Comparison of ENCODE assay signal across 8 cellular contexts in the genomic region with DNA sequence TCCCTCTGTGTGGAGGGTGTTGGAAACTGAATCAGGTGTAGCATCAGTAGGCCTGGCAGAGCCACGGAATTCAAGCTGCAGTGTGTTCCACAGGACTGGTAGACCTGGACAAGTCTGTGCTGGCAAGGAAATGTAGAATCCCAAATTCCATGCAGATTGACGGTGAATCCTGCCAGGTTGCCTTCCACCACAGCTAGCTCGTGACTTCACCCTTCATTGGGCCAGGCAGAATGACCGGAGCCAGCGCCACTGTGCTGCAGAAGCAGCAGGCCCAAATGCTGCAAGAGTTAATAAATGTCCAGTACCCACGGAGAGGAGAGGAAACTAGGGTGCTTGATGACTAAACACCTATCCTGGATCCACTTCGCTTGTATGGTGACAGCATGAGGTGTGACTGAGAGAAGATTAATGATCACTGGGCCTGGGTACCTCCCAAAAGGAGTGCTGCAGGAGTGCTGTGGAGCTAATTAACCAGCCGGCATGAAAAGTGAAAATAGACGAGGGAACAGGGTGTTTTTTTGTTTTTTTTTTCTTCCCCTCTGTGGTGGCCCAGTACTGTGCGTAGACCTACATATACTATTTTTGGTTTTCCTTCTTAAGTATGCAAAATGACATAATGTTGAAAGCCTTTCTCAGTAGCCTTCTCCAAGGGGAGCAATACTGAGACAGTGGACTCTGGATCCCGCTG.
A peak's percentile ranks its signal among the peaks of the same experiment; 100 is the strongest.
DNase-seq lines count a peak whose midpoint lies in the region; ATAC-seq, FAIRE-seq and TF ChIP-seq lines count a peak whose summit lies in the region.

No MANE protein-coding gene starts in this region.

- H3K9ac ChIP-seq in smooth muscle cell (ENCODE audit: low read depth) = peak overlapping the region; percentile 35

- H3K36me3 Mint-ChIP-seq in CD4-positive, CD25-positive, alpha-beta regulatory T cell = no peaks in the 10 kb centered on the region

- H3K4me1 ChIP-seq in CD4-positive, CD25-positive, alpha-beta regulatory T cell (ENCODE audit: control insufficient read depth, insufficient read depth, low read length, poor library complexity, severe bottlenecking) = peaks cover 7% of the 10 kb centered on the region
- H3K4me1 ChIP-seq in esophagus squamous epithelium (peaks cover 50 to 94% (median 73%) of the 10 kb centered on the region in 3 donors), smooth muscle cell (ENCODE audit: low read depth) (peaks cover 19% of the 10 kb centered on the region)

- H3K27me3 ChIP-seq in CD4-positive, CD25-positive, alpha-beta regulatory T cell (ENCODE audit: control insufficient read depth, insufficient read depth, low read length) = no peaks in the 10 kb centered on the region
- H3K27me3 ChIP-seq in esophagus squamous epithelium (no peaks in the 10 kb centered on the region), smooth muscle cell (ENCODE audit: low read depth) (no peaks in the 10 kb centered on the region)

- no peak overlapping the region for H3K4me3 ChIP-seq in CD4-positive, CD25-positive, alpha-beta regulatory T cell (ENCODE audit: low read depth, low read length)
- H3K4me3 ChIP-seq in esophagus squamous epithelium (no peak overlapping the region), smooth muscle cell (no peak overlapping the region)

- peaks cover 0 to 41% (median 12%) of the 10 kb centered on the region in 4 donors for H3K4me1 Mint-ChIP-seq in CD4-positive, CD25-positive, alpha-beta regulatory T cell

- no peak overlapping the region for H2AFZ ChIP-seq in smooth muscle cell (ENCODE audit: low read depth)

- peaks cover 0 to under 1% (median 0%) of the 10 kb centered on the region in 7 donors for H3K9me3 Mint-ChIP-seq in CD4-positive, CD25-positive, alpha-beta regulatory T cell

- H3K9me3 ChIP-seq in CD4-positive, CD25-positive, alpha-beta regulatory T cell (ENCODE audit: control insufficient read depth in 2 of 2, low read length in 2 of 2) = no peaks in the 10 kb centered on the region
- H3K9me3 ChIP-seq in esophagus squamous epithelium = no peaks in the 10 kb centered on the region
- H3K9me3 ChIP-seq in smooth muscle cell (replicated peaks; ENCODE audit: low read depth) = no peaks in the 10 kb centered on the region

- H3K4me2 ChIP-seq in smooth muscle cell = peak overlapping the region; percentile 77

- no peak overlapping the region for H3K27ac ChIP-seq in CD4-positive, CD25-positive, alpha-beta regulatory T cell (ENCODE audit: insufficient read depth, low read length, poor library complexity, severe bottlenecking)
- H3K27ac ChIP-seq in esophagus squamous epithelium (peak overlapping the region; percentile 76 to 92 (median 81)), smooth muscle cell (ENCODE audit: low read depth) (peak overlapping the region; percentile 85)

- peak overlapping the region in 2 of 3 donors; percentile 60 to 67 for H3K27ac Mint-ChIP-seq in CD4-positive, CD25-positive, alpha-beta regulatory T cell

- WGBS in esophagus squamous epithelium, 2 donors = 14 to 23% methylated on average over 8 to 10 of the region's 11 CpGs
- WGBS in smooth muscle cell (ENCODE audit: low lambda C conversion rate) = 59% methylated on average over 11 of the region's 11 CpGs

- peaks cover 2% of the 10 kb centered on the region for H3F3A ChIP-seq in smooth muscle cell (ENCODE audit: low read depth)

- H3K36me3 ChIP-seq in CD4-positive, CD25-positive, alpha-beta regulatory T cell (ENCODE audit: control insufficient read depth, insufficient read depth, low read length) = no peaks in the 10 kb centered on the region
- no peaks in the 10 kb centered on the region for H3K36me3 ChIP-seq in esophagus squamous epithelium
- no peaks in the 10 kb centered on the region for H3K36me3 ChIP-seq in smooth muscle cell (ENCODE audit: low read depth)

- intact Hi-C loops in esophagus squamous epithelium (cut with DNase I) = no loop called here

- peaks cover 9% of the 10 kb centered on the region for H3K27me3 Mint-ChIP-seq in CD4-positive, CD25-positive, alpha-beta regulatory T cell

- no peak for FAIRE-seq in HTR-8/SVneo (lab: Jason Lieb, UNC)

- no peak for TF ChIP-seq CTCF in esophagus squamous epithelium (IDR thresholded peaks at IDR 0.05)
- no peak for TF ChIP-seq CTCF in smooth muscle cell (IDR thresholded peaks at IDR 0.05; ENCODE audit: borderline replicate concordance, insufficient read depth, poor library complexity, severe bottlenecking)

- no peak for TF ChIP-seq POLR2A in esophagus squamous epithelium (IDR thresholded peaks at IDR 0.05)

- no peak overlapping the region for H3K4me3 Mint-ChIP-seq in CD4-positive, CD25-positive, alpha-beta regulatory T cell

- H3K79me2 ChIP-seq in smooth muscle cell (ENCODE audit: low read depth) = peaks cover 12% of the 10 kb centered on the region

- peaks cover 11% of the 10 kb centered on the region for H4K20me1 ChIP-seq in smooth muscle cell (ENCODE audit: low read depth)

- ATAC-seq in CD4-positive, CD25-positive, alpha-beta regulatory T cell (ENCODE audit: low read depth in 2 of 2) = no peak
- ATAC-seq in GM21390 (IDR thresholded peaks at IDR 0.05; ENCODE audit: unreplicated experiment) = peak; percentile 71

- DNase-seq in CD4-positive, CD25-positive, alpha-beta regulatory T cell = no peak
- DNase-seq in NCI-H1694 treated with DMSO at 0.1 percent for 48 hours (lab: John Stamatoyannopoulos, UW) (peak; percentile 66), esophagus squamous epithelium (lab: John Stamatoyannopoulos, UW) (no peak), smooth muscle cell (lab: John Stamatoyannopoulos, UW; ENCODE audit: unreplicated experiment) (no peak), SHP77 treated with DMSO at 0.1 percent for 48 hours (lab: John Stamatoyannopoulos, UW) (no peak), nucleus accumbens (lab: John Stamatoyannopoulos, UW) (no peak), HTR-8/SVneo (ENCODE audit: insufficient read length, low spot score) (no peak)
